8 cellular contexts compared by ENCODE assay signal in genomic region chr3:117407317-117407716, GRCh38.
A peak's percentile ranks its signal among the peaks of the same experiment; 100 is the strongest.
DNase-seq lines count a peak whose midpoint lies in the region; ATAC-seq, FAIRE-seq and TF ChIP-seq lines count a peak whose summit lies in the region.

No MANE protein-coding gene starts in this region.

- intact Hi-C loops in CD14-positive monocyte (cut with micrococcal nuclease), result no loop called here
- intact Hi-C loops in gastrocnemius medialis (cut with DNase I; ENCODE audit: low total_unique reads), result no loop called here

- H3K4me2 ChIP-seq in Karpas-422 (ENCODE audit: low read depth, low read length, poor library complexity, severe bottlenecking), result no peak overlapping the region
- H3K4me2 ChIP-seq in H1 (ENCODE audit: insufficient read depth in 1 of 2, low read depth in 2 of 2, low read length in 2 of 2), result no peak overlapping the region

- H3K9me2 ChIP-seq in Karpas-422 (replicated peaks; ENCODE audit: insufficient read depth, low read length), result no peaks in the 10 kb centered on the region

- no peak overlapping the region for H2BK20ac ChIP-seq in H1 (ENCODE audit: low read length)

- no peak overlapping the region for H3K4me3 ChIP-seq in Karpas-422 (ENCODE audit: low read length)
- no peak overlapping the region for H3K4me3 ChIP-seq in H1 (ENCODE audit: extremely low read depth in 1 of 4, insufficient read depth in 2 of 4, low read depth in 3 of 4, low read length in 4 of 4)
- no peak overlapping the region for H3K4me3 ChIP-seq in gastrocnemius medialis

- ATAC-seq in GM19467 (IDR thresholded peaks at IDR 0.05; ENCODE audit: unreplicated experiment) (peak; percentile 82), gastrocnemius medialis (no peak), GM18873 (IDR thresholded peaks at IDR 0.05; ENCODE audit: low FRiP score, unreplicated experiment) (no peak)

- no peak overlapping the region for H3K27ac Mint-ChIP-seq in CD14-positive monocyte
- no peak overlapping the region for H3K27ac Mint-ChIP-seq in immature natural killer cell

- no peak overlapping the region for H2BK5ac ChIP-seq in H1 (ENCODE audit: low read depth, low read length)

- H3K27ac ChIP-seq in Karpas-422 (ENCODE audit: low read length) (no peak overlapping the region), H1 (ENCODE audit: low read depth, low read length) (no peak overlapping the region), gastrocnemius medialis (no peak overlapping the region)

- H3K4me1 ChIP-seq in Karpas-422 (ENCODE audit: low read length), result no peaks in the 10 kb centered on the region
- peaks cover 0 to 13% (median 6%) of the 10 kb centered on the region in 4 experiments; a peak in 4 of 7 replicates for H3K4me1 ChIP-seq in H1 (replicated peaks in 1 of 4; ENCODE audit: control insufficient read depth in 3 of 4, insufficient read depth in 4 of 4, low read length in 3 of 4)
- H3K4me1 ChIP-seq in gastrocnemius medialis, result peaks cover 0 to 15% of the 10 kb centered on the region in 2 donors

- H2AK5ac ChIP-seq in H1 (ENCODE audit: low read depth, low read length), result no peak overlapping the region

- H3K27me3 Mint-ChIP-seq in CD14-positive monocyte (ENCODE audit: low read depth in 3 of 3) (peaks cover 2% of the 10 kb centered on the region in 3 donors), immature natural killer cell (ENCODE audit: low read depth in 3 of 3) (no peaks in the 10 kb centered on the region)

- no peak overlapping the region for H3K14ac ChIP-seq in H1 (ENCODE audit: insufficient read length)

- H3K36me3 Mint-ChIP-seq in CD14-positive monocyte (no peaks in the 10 kb centered on the region), immature natural killer cell (no peaks in the 10 kb centered on the region)

- POLR2A ChIA-PET in H1 (lab: Charles Lee; ENCODE audit: partially characterized antibody), result interaction anchor here (0.7 kb wide), 1 partner anchor 23 kb away, joined by 3 read pairs; no protein-coding TSS in a partner anchor

- H3K36me3 ChIP-seq in Karpas-422 (ENCODE audit: insufficient read depth, low read length), result no peaks in the 10 kb centered on the region
- H3K36me3 ChIP-seq in H1 (ENCODE audit: control insufficient read depth in 2 of 4, insufficient read depth in 4 of 4, low read length in 3 of 4), result no peaks in the 10 kb centered on the region
- H3K36me3 ChIP-seq in gastrocnemius medialis, result no peaks in the 10 kb centered on the region

- H3K79me2 ChIP-seq in Karpas-422 (ENCODE audit: low read length) (no peaks in the 10 kb centered on the region), H1 (ENCODE audit: control insufficient read depth in 1 of 2, insufficient read depth in 2 of 2, low read length in 2 of 2) (no peaks in the 10 kb centered on the region)

- TF ChIP-seq RAD21 in H1 (IDR thresholded peaks at IDR 0.05 in 1 of 2, conservative IDR thresholded peaks at IDR 0.05 in 1 of 2; ENCODE audit: low read depth in 2 of 2, low read length in 2 of 2), result peak; percentile 41 to 60

- H2BK120ac ChIP-seq in H1 (replicated peaks; ENCODE audit: low read depth, low read length), result no peak overlapping the region

- no peak overlapping the region for H2BK15ac ChIP-seq in H1 (ENCODE audit: low read length)

- H3K23ac ChIP-seq in H1 (ENCODE audit: insufficient read length), result no peak overlapping the region

- no peak overlapping the region for H4K91ac ChIP-seq in H1 (replicated peaks; ENCODE audit: insufficient read length, low read length)

- DNase-seq in CD14-positive monocyte (ENCODE audit: low spot score) (no peak), Karpas-422 (peak; percentile 45), H1 (ENCODE audit: low read depth in 1 of 2, low spot score in 2 of 2) (no peak), immature natural killer cell (no peak), gastrocnemius medialis (no peak)
- no peak for DNase-seq in activated naive CD4-positive, alpha-beta T cell (lab: John Stamatoyannopoulos, UW)

- peaks cover 0 to 4% (median 3%) of the 10 kb centered on the region in 7 donors for H3K9me3 Mint-ChIP-seq in CD14-positive monocyte
- peaks cover 0 to 11% (median 2%) of the 10 kb centered on the region in 6 donors for H3K9me3 Mint-ChIP-seq in immature natural killer cell

- no peak overlapping the region for H2AFZ ChIP-seq in Karpas-422 (ENCODE audit: low read length)
- peak overlapping the region; percentile 72; the same call in 1 of the 2 replicates for H2AFZ ChIP-seq in H1 (ENCODE audit: low read length)

- peak; percentile 78 for FAIRE-seq in H1 (lab: Jason Lieb, UNC)

- H3K23me2 ChIP-seq in H1 (ENCODE audit: low read depth, low read length), result no peaks in the 10 kb centered on the region

- H2BK12ac ChIP-seq in H1 (ENCODE audit: low read depth, low read length), result no peak overlapping the region

- TF ChIP-seq POLR2A in H1 (IDR thresholded peaks at IDR 0.05; ENCODE audit: control extremely low read depth in 1 of 2, low read depth in 2 of 2, low read length in 2 of 2), result no peak
- TF ChIP-seq POLR2A in gastrocnemius medialis (IDR thresholded peaks at IDR 0.05), result no peak

- TF ChIP-seq CTCF in CD14-positive monocyte (IDR thresholded peaks at IDR 0.05) (peak; percentile 20), H1 (IDR thresholded peaks at IDR 0.05; ENCODE audit: control extremely low read depth in 1 of 3, insufficient read depth in 1 of 3, low read depth in 1 of 3, low read length in 3 of 3) (peak in 1 of 3 experiments; percentile 61; a peak in 1 of 4 replicates), gastrocnemius medialis (IDR thresholded peaks at IDR 0.05 in 4 of 5, conservative IDR thresholded peaks at IDR 0.05 in 1 of 5) (no peak)

- H3K4ac ChIP-seq in H1 (replicated peaks; ENCODE audit: insufficient read length, low read depth, low read length), result no peak overlapping the region

- H3K9me3 ChIP-seq in Karpas-422 (ENCODE audit: low read length) (no peaks in the 10 kb centered on the region), H1 (ENCODE audit: insufficient read depth in 2 of 2, low read depth in 1 of 2, low read length in 1 of 2) (no peaks in the 10 kb centered on the region), gastrocnemius medialis (no peaks in the 10 kb centered on the region)

- no peak for TF ChIP-seq EP300 in H1 (IDR thresholded peaks at IDR 0.05; ENCODE audit: borderline replicate concordance in 1 of 2, low read depth in 2 of 2, low read length in 2 of 2)

- no peaks in the 10 kb centered on the region for H3K27me3 ChIP-seq in Karpas-422 (ENCODE audit: low read length)
- H3K27me3 ChIP-seq in H1 (replicated peaks in 1 of 4; ENCODE audit: control insufficient read depth in 3 of 4, extremely low read depth in 1 of 4, insufficient read depth in 3 of 4, low read length in 3 of 4), result peaks cover 0 to under 1% (median 0%) of the 10 kb centered on the region in 4 experiments; a peak in 2 of 7 replicates
- no peaks in the 10 kb centered on the region for H3K27me3 ChIP-seq in gastrocnemius medialis

- no peak overlapping the region for H4K5ac ChIP-seq in H1 (ENCODE audit: insufficient read length, low read depth, low read length)

- H3K4me3 Mint-ChIP-seq in CD14-positive monocyte, result no peak overlapping the region
- no peak overlapping the region for H3K4me3 Mint-ChIP-seq in immature natural killer cell

- CTCF ChIA-PET in H1 (lab: Charles Lee; ENCODE audit: partially characterized antibody), result interaction anchor here (0.6 to 2.7 kb wide), 24 partner anchors 9 to 678 kb away, joined by 3 to 14 read pairs (median 3); no protein-coding TSS in a partner anchor

- no peak overlapping the region for H3K56ac ChIP-seq in H1 (replicated peaks; ENCODE audit: insufficient read length, low read depth, low read length)

- H3K4me1 Mint-ChIP-seq in CD14-positive monocyte, result peaks cover 21% of the 10 kb centered on the region
- H3K4me1 Mint-ChIP-seq in immature natural killer cell, result no peaks in the 10 kb centered on the region

- no peak overlapping the region for H3K18ac ChIP-seq in H1 (ENCODE audit: extremely low read depth, low read length)

- no peaks in the 10 kb centered on the region for H4K20me1 ChIP-seq in Karpas-422 (ENCODE audit: insufficient read depth, low read depth, low read length)
- H4K20me1 ChIP-seq in H1 (replicated peaks in 1 of 2; ENCODE audit: control insufficient read depth in 1 of 2, insufficient read depth in 2 of 2, low read length in 2 of 2), result no peaks in the 10 kb centered on the region

- no peak overlapping the region for H4K8ac ChIP-seq in H1 (ENCODE audit: extremely low read depth, insufficient read depth, low read length)

- no peaks in the 10 kb centered on the region for H3K79me1 ChIP-seq in H1 (ENCODE audit: low read depth, low read length)

- in situ Hi-C loops in gastrocnemius medialis (cut with MboI; ENCODE audit: low sequenced_read_pairs in 4 of 4), result no loop called here

- H3K9ac ChIP-seq in Karpas-422 (ENCODE audit: low read length), result no peak overlapping the region
- H3K9ac ChIP-seq in H1 (replicated peaks in 1 of 4; ENCODE audit: extremely low read depth in 1 of 4, low read depth in 3 of 4, low read length in 3 of 4), result no peak overlapping the region

TF ChIP-seq in H1, 55 proteins besides CTCF, POLR2A, EP300 and RAD21:
- TF ChIP-seq SP1 (IDR thresholded peaks at IDR 0.05; ENCODE audit: low read depth, low read length), result no peak
- TF ChIP-seq JUN (IDR thresholded peaks at IDR 0.05; ENCODE audit: low read depth, low read length), result no peak
- no peak for TF ChIP-seq BACH1 (IDR thresholded peaks at IDR 0.05; ENCODE audit: low read length)
TF ChIP-seq in H1: peak in this region for 0.
